ENCODE assay signal across 34 cellular contexts in genomic region chr11:127115844-127116243, GRCh38.
"Had no signal": no experiment of that assay in that cellular context is flagged by ENCODE, and none has a peak within 500 bp of the region (broad histone marks: within the 10 kb centered on the region; RNA-seq: fewer than 3 reads in every experiment).

No MANE protein-coding gene starts in this region.

- H3K9me3 ChIP-seq: MG63 had no signal

- DNase-seq: Karpas-422, Kasumi-1, MG63, MM.1S, MV-4-11, NCI-H1048, NCI-H1092, NCI-H1092 treated with DMSO at 0.1 percent for 48 hours, NCI-H1105, NCI-H1105 treated with DMSO at 0.1 percent for 48 hours, NCI-H1417, NCI-H1417 treated with DMSO at 0.1 percent for 48 hours, NCI-H1436, NCI-H1436 treated with DMSO at 0.1 percent for 48 hours, NCI-H146, NCI-H1694, NCI-H1694 treated with DMSO at 0.1 percent for 48 hours, NCI-H187, NCI-H187 treated with DMSO at 0.1 percent for 48 hours, NCI-H1930, NCI-H2029, NCI-H2029 treated with DMSO at 0.1 percent for 48 hours, NCI-H2081, NCI-H2081 treated with DMSO at 0.1 percent for 48 hours, NCI-H2107, NCI-H2171, NCI-H2171 treated with DMSO at 0.1 percent for 48 hours, NCI-H2227 treated with DMSO at 0.1 percent for 48 hours, NCI-H226, NCI-H345, NCI-H446, NCI-H446 treated with DMSO at 0.1 percent for 48 hours, NCI-H510A, NCI-H510A treated with DMSO at 0.1 percent for 48 hours had no signal

- H3K4me3 ChIP-seq: MG63 had no signal

- H3K36me3 ChIP-seq: MG63 had no signal
